In the genomic region with DNA sequence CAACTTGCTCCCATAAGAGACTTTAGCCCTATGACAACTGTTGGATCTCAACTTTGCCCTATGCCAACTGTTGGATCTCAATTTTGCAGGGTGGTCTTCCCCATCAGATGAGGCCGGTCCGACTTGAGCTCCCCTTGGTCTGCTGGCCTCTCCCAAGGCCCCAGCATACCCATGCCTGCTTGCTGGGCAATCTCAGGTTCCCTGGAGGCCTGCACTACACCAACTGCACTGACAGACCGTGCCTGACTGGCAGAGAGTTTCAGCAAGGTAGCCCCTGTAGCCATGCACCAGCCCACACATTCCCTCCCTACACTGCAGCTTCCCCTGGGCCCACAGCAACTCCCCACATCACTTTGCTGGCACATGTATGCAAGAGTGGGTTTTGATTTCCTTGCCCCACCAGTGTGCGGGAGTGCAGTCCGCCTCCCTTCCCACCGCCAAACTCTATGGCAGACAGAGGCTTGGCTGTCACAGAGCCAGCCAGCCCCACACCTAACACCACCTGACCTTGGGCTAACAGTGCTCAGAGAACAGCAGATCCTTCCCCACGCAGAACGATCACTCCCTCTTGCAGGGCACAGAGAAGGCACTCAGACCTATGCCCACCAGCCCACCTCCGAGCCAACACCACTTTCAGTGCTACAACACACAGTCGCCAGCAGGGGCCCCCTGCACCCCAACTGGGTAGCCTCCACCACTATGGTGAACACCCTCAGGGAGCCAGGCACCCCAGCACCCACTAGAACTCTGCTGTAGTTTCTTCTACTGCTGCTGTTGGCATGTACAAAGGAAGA, we compare ENCODE assay signal across 17 cellular contexts.
"Had no signal": no experiment of that assay in that cellular context is flagged by ENCODE, and none has a peak within 500 bp of the region (broad histone marks: within the 10 kb centered on the region; RNA-seq: fewer than 3 reads in every experiment).

No MANE protein-coding gene starts in this region.

- H3K4me3 ChIP-seq: cardiac muscle cell, esophagus squamous epithelium, mucosa of descending colon, sigmoid colon, stomach had no signal

- DNase-seq: activated CD4-positive, alpha-beta T cell treated with anti-CD3 and anti-CD28 coated beads for 4 hours; activated naive CD4-positive, alpha-beta T cell treated with anti-CD3 and anti-CD28 coated beads for 36 hours; esophagus squamous epithelium; foreskin fibroblast; glutamatergic neuron; mammary epithelial cell; mucosa of descending colon; naive thymus-derived CD8-positive, alpha-beta T cell; sigmoid colon; stimulated activated CD4-positive, alpha-beta T cell treated with anti-CD3 and anti-CD28 coated beads, Interleukin-12 subunit alpha, Interleukin-12 subunit beta, amount 100 ng/mL, for 4 hours; stomach had no signal

- H3K4me3 Mint-ChIP-seq: activated naive CD4-positive, alpha-beta T cell treated with anti-CD3 and anti-CD28 coated beads for 36 hours; activated T-helper 1 cell treated with anti-CD3 and anti-CD28 coated beads, Interleukin-12 subunit alpha, Interleukin-12 subunit beta, Interleukin-2, Interleukin-4 antibody, amounts not matched to agents 30 ng/mL and 10 ng/mL and 1 ng/mL, durations not matched to agents 14 hours and 24 hours and 36 hours; naive thymus-derived CD8-positive, alpha-beta T cell had no signal

- H3K27ac ChIP-seq: cardiac muscle cell, esophagus squamous epithelium, sigmoid colon, stomach, VCaP had no signal

- ATAC-seq: mucosa of descending colon; naive thymus-derived CD8-positive, alpha-beta T cell had no signal

- H3K4me1 Mint-ChIP-seq: naive thymus-derived CD8-positive, alpha-beta T cell had no signal

- H3K36me3 Mint-ChIP-seq: naive thymus-derived CD8-positive, alpha-beta T cell had no signal

- FAIRE-seq: astrocyte, colon, urothelium cell line had no signal

- H3K4me1 ChIP-seq: esophagus squamous epithelium, stomach had no signal

- H3K36me3 ChIP-seq: cardiac muscle cell, esophagus squamous epithelium, sigmoid colon, stomach had no signal

- H3K9me3 ChIP-seq: mucosa of descending colon, sigmoid colon, stomach had no signal

- H3K27ac Mint-ChIP-seq: activated T-helper 1 cell treated with anti-CD3 and anti-CD28 coated beads, Interleukin-12 subunit alpha, Interleukin-12 subunit beta, Interleukin-2, Interleukin-4 antibody, amounts not matched to agents 30 ng/mL and 10 ng/mL and 1 ng/mL, durations not matched to agents 14 hours and 24 hours and 36 hours; naive thymus-derived CD8-positive, alpha-beta T cell had no signal

- H3K9me3 Mint-ChIP-seq: activated naive CD4-positive, alpha-beta T cell treated with anti-CD3 and anti-CD28 coated beads for 36 hours; activated T-helper 1 cell treated with anti-CD3 and anti-CD28 coated beads, Interleukin-12 subunit alpha, Interleukin-12 subunit beta, Interleukin-2, Interleukin-4 antibody, amounts not matched to agents 30 ng/mL and 10 ng/mL and 1 ng/mL, durations not matched to agents 14 hours and 24 hours and 36 hours had no signal

- H3K27me3 ChIP-seq: cardiac muscle cell, esophagus squamous epithelium, sigmoid colon, stomach had no signal
